Comparison of ENCODE assay signal across 1 cellular context in the genomic region with DNA sequence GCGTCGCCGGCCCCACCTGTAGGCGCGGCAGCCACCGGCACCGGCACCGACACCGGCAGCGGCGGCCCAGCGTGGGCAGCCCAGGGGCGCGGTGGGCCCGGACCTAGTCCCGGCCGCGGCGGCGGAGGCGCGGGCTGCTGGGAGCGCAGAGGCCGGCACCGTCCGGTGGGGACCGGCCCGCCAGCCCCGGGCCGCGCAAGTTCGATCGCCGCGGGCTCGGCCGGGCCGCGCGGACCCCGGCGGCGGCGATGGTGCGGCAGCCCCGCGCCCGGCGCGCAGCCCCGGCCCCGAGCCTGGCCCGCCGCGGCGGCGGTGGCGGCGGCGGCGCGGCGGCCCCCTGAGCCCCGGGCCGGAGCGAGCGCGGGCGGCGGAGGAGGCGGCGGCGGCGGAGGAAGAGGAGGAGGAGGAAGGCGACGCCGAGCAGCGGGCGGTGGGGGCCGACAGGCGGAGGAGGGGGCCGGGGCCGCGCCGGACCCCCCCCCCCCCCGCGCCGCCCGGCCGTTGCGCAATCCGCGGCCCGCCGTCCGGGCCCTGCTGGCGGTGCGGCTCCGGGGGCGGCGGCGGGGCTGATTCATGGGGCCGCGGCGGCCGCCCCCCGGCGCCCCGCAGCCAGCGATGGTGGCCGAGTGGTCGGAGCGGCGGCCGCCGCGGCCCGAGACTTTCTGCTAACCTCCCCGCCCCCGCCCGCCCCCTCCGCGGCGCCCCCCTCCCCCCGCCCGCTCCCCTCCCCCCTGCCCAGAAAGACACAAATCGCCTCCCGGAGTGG.
TF ChIP-seq lines count a peak whose summit lies in the region.

No MANE protein-coding gene starts in this region.

TF ChIP-seq in HepG2, 621 proteins besides CTCF, POLR2A, EP300 and RAD21:
- peak; percentile 29; the same call in 1 of the 2 replicates for TF ChIP-seq CEBPB (IDR thresholded peaks at IDR 0.05; ENCODE audit: borderline replicate concordance, low read depth, low read length)
- no peak for TF ChIP-seq FOXO1 (CRISPR knock-in tag; IDR thresholded peaks at IDR 0.05)
- TF ChIP-seq MIXL1 (CRISPR knock-in tag; IDR thresholded peaks at IDR 0.05): no peak
- no peak for TF ChIP-seq ZFP1 (CRISPR knock-in tag; IDR thresholded peaks at IDR 0.05)
